ENCODE assay signal across 17 cellular contexts in genomic region chr20:48807051-48807450, GRCh38. TPM values are rescaled to one million over a fixed set of nuclear protein-coding genes. Genes with fewer than 3 reads are reported as not detected.
DNase-seq lines count a peak whose midpoint lies in the region; ATAC-seq and TF ChIP-seq lines count a peak whose summit lies in the region.
"Had no signal": no experiment of that assay in that cellular context is flagged by ENCODE, and none has a peak within 500 bp of the region (broad histone marks: within the 10 kb centered on the region; RNA-seq: fewer than 3 reads in every experiment).

No MANE protein-coding gene starts in this region.

- H3K27ac ChIP-seq in neutrophil: peak overlapping the region; percentile 93
- no peak overlapping the region for H3K27ac ChIP-seq in PC-3 (ENCODE audit: low read length)
- H3K27ac ChIP-seq: A549, C4-2B, KMS-11, Peyer's patch had no signal

- ATAC-seq in natural killer cell: no peak
- no peak for ATAC-seq in natural killer cell treated with Interleukin-12 subunit alpha and Interleukin-12 subunit beta and Interleukin-15 and Interleukin-18, amount 100 ng/mL, for 72 hours
- no peak for ATAC-seq in central memory CD8-positive, alpha-beta T cell (replicated peaks; ENCODE audit: extremely low read depth, poor library complexity, severe bottlenecking)
- ATAC-seq in PC-3: no peak
- ATAC-seq: A549, HepG2 had no signal

- TF ChIP-seq CTCF in natural killer cell (IDR thresholded peaks at IDR 0.05) (no peak), neutrophil (IDR thresholded peaks at IDR 0.05) (no peak), PC-3 (conservative IDR thresholded peaks at IDR 0.05; ENCODE audit: low read depth, low read length) (no peak)

- H3F3A ChIP-seq in PC-3 (ENCODE audit: low read length, unreplicated experiment): no peaks in the 10 kb centered on the region

- H3K27me3 ChIP-seq in neutrophil (no peaks in the 10 kb centered on the region), PC-3 (ENCODE audit: low read length) (no peaks in the 10 kb centered on the region)
- H3K27me3 ChIP-seq: Peyer's patch had no signal

- intact Hi-C loops in natural killer cell (cut with micrococcal nuclease): no loop called here
- intact Hi-C loops in PC-3 (cut with micrococcal nuclease): no loop called here

- BruUV-seq in PC-3 (replicated peaks; lab: Mats Ljungman, UMichigan): no TSS peak

- DNase-seq in natural killer cell (no peak), cortex of kidney (lab: John Stamatoyannopoulos, UW) (no peak), NCI-H1694 (lab: John Stamatoyannopoulos, UW) (no peak), PC-3 (no peak)
- DNase-seq in natural killer cell treated with Interleukin-12 subunit alpha and Interleukin-12 subunit beta and Interleukin-15 and Interleukin-18, amount 100 ng/mL, for 72 hours (ENCODE audit: low spot score): no peak
- no peak for DNase-seq in central memory CD8-positive, alpha-beta T cell (ENCODE audit: low spot score in 2 of 2)
- DNase-seq: EL, HFFc6, NCI-H1436 treated with DMSO at 0.1 percent for 48 hours, NCI-H2081, NCI-H510A treated with DMSO at 0.1 percent for 48 hours, Peyer's patch had no signal

- peaks cover 58 to 84% of the 10 kb centered on the region in 2 experiments for H3K4me1 ChIP-seq in neutrophil (ENCODE audit: control insufficient read depth in 1 of 2, insufficient read depth in 1 of 2, low read depth in 1 of 2, low read length in 1 of 2)
- 0 out of 2 replicates have a peak, but pooled peaks cover 9% of the 10 kb centered on the region for H3K4me1 ChIP-seq in PC-3 (ENCODE audit: insufficient read depth, low read length)
- H3K4me1 ChIP-seq: A549 had no signal

- peaks cover 69 to 84% of the 10 kb centered on the region in 2 donors for H3K4me1 Mint-ChIP-seq in natural killer cell
- H3K4me1 Mint-ChIP-seq in natural killer cell treated with Interleukin-12 subunit alpha and Interleukin-12 subunit beta and Interleukin-15 and Interleukin-18, amount 100 ng/mL, for 72 hours (ENCODE audit: low read depth in 2 of 2): peaks cover 68 to 72% of the 10 kb centered on the region in 2 donors
- H3K4me1 Mint-ChIP-seq in central memory CD8-positive, alpha-beta T cell: peaks cover 75% of the 10 kb centered on the region

- H3K9me2 ChIP-seq in PC-3 (replicated peaks; ENCODE audit: low read length): no peaks in the 10 kb centered on the region

- POLR2A ChIA-PET in PC-3 (lab: Charles Lee; ENCODE audit: unreplicated experiment): no interaction called here

- H3K4me3 Mint-ChIP-seq in natural killer cell: no peak overlapping the region
- H3K4me3 Mint-ChIP-seq in natural killer cell treated with Interleukin-12 subunit alpha and Interleukin-12 subunit beta and Interleukin-15 and Interleukin-18, amount 100 ng/mL, for 72 hours: no peak overlapping the region
- no peak overlapping the region for H3K4me3 Mint-ChIP-seq in central memory CD8-positive, alpha-beta T cell
- H3K4me3 Mint-ChIP-seq: HFFc6 had no signal

- H3K9me3 ChIP-seq in neutrophil (no peaks in the 10 kb centered on the region), PC-3 (ENCODE audit: low read length) (no peaks in the 10 kb centered on the region)
- H3K9me3 ChIP-seq: Peyer's patch had no signal

- peaks cover 13% of the 10 kb centered on the region for H3K36me3 Mint-ChIP-seq in natural killer cell
- peaks cover 24% of the 10 kb centered on the region for H3K36me3 Mint-ChIP-seq in natural killer cell treated with Interleukin-12 subunit alpha and Interleukin-12 subunit beta and Interleukin-15 and Interleukin-18, amount 100 ng/mL, for 72 hours
- peaks cover 25% of the 10 kb centered on the region for H3K36me3 Mint-ChIP-seq in central memory CD8-positive, alpha-beta T cell (ENCODE audit: insufficient read depth)

- no peak overlapping the region for H3K9ac ChIP-seq in PC-3 (ENCODE audit: low read length)
- H3K9ac ChIP-seq: KMS-11 had no signal

- H3K4me3 ChIP-seq in neutrophil (ENCODE audit: low read depth in 1 of 2, low read length in 1 of 2) (no peak overlapping the region), PC-3 (ENCODE audit: low read length) (no peak overlapping the region)
- H3K4me3 ChIP-seq: A549, Peyer's patch had no signal

- H3K27me3 Mint-ChIP-seq in natural killer cell (ENCODE audit: low read depth in 2 of 2): no peaks in the 10 kb centered on the region
- no peaks in the 10 kb centered on the region for H3K27me3 Mint-ChIP-seq in natural killer cell treated with Interleukin-12 subunit alpha and Interleukin-12 subunit beta and Interleukin-15 and Interleukin-18, amount 100 ng/mL, for 72 hours
- H3K27me3 Mint-ChIP-seq in central memory CD8-positive, alpha-beta T cell: no peaks in the 10 kb centered on the region

- no peak overlapping the region for H3K4me2 ChIP-seq in PC-3 (ENCODE audit: low read length)
- H3K4me2 ChIP-seq: A549, KMS-11 had no signal

- no peaks in the 10 kb centered on the region for H3K79me2 ChIP-seq in PC-3 (ENCODE audit: low read length)

- H3K9me3 Mint-ChIP-seq in natural killer cell: peaks cover 0 to 2% of the 10 kb centered on the region in 2 donors
- H3K9me3 Mint-ChIP-seq in natural killer cell treated with Interleukin-12 subunit alpha and Interleukin-12 subunit beta and Interleukin-15 and Interleukin-18, amount 100 ng/mL, for 72 hours: peaks cover 7% of the 10 kb centered on the region
- H3K9me3 Mint-ChIP-seq in central memory CD8-positive, alpha-beta T cell: no peaks in the 10 kb centered on the region

- H2AFZ ChIP-seq in PC-3 (ENCODE audit: low read length): no peak overlapping the region

- H4K20me1 ChIP-seq in PC-3 (ENCODE audit: low read length): no peaks in the 10 kb centered on the region

- H3K27ac Mint-ChIP-seq in natural killer cell: peak overlapping the region; percentile 87 to 92
- H3K27ac Mint-ChIP-seq in natural killer cell treated with Interleukin-12 subunit alpha and Interleukin-12 subunit beta and Interleukin-15 and Interleukin-18, amount 100 ng/mL, for 72 hours: peak overlapping the region in 1 of 2 donors; percentile 56
- H3K27ac Mint-ChIP-seq in central memory CD8-positive, alpha-beta T cell (ENCODE audit: low read depth): peak overlapping the region; percentile 46
- H3K27ac Mint-ChIP-seq: HFFc6 had no signal

- CTCF ChIA-PET in PC-3 (lab: Charles Lee): no interaction called here

- peaks cover 54% of the 10 kb centered on the region for H3K36me3 ChIP-seq in neutrophil
- H3K36me3 ChIP-seq in PC-3 (ENCODE audit: low read depth, low read length): no peaks in the 10 kb centered on the region
- H3K36me3 ChIP-seq: Peyer's patch had no signal

RNA-seq across cellular contexts. Expression of gene PREX1, which starts 20.7 kb away (rescaled TPM):
- 100 to 1,000 TPM; 382 to 392 (median 389) TPM for total RNA-seq in natural killer cell
- 100 to 1,000 TPM; 132 to 167 TPM for total RNA-seq in natural killer cell treated with Interleukin-12 subunit alpha and Interleukin-12 subunit beta and Interleukin-15 and Interleukin-18, amount 100 ng/mL, for 72 hours
- 18.9 and 22.1 TPM in 2 replicates for total RNA-seq in PC-3 (2014; rRNA removed)
